In genomic region chr20:64188682-64189529, GRCh38 we compare ENCODE assay signal across 10 cellular contexts. TPM values are rescaled to one million over a fixed set of nuclear protein-coding genes. Genes with fewer than 3 reads are reported as not detected.
DNase-seq lines count a peak whose midpoint lies in the region; ATAC-seq and TF ChIP-seq lines count a peak whose summit lies in the region.
"Had no signal": no experiment of that assay in that cellular context is flagged by ENCODE, and none has a peak within 500 bp of the region (broad histone marks: within the 10 kb centered on the region; RNA-seq: fewer than 3 reads in every experiment).

No MANE protein-coding gene starts in this region.

- intact Hi-C loops in transverse colon (cut with DNase I; ENCODE audit: low total_unique reads): no loop called here

- DNase-seq in SK-N-SH: peak; percentile 49
- DNase-seq in SHP77 (lab: John Stamatoyannopoulos, UW): peak; percentile 89 to 94
- DNase-seq in glomerular visceral epithelial cell (ENCODE audit: extremely low spot score): peak; percentile 47
- DNase-seq in transverse colon: peak; percentile 12
- no peak for DNase-seq in AG08396 (ENCODE audit: low spot score)

- H3K9ac ChIP-seq in SK-N-SH: no peak overlapping the region

- H3K4me3 ChIP-seq in SK-N-SH (ENCODE audit: low read depth in 2 of 2, low read length in 1 of 2) (no peak overlapping the region), transverse colon (no peak overlapping the region)
- H3K4me3 ChIP-seq: SK-N-MC had no signal

- no peaks in the 10 kb centered on the region for H3K9me2 ChIP-seq in SK-N-SH

- POLR2A ChIA-PET in SK-N-SH (lab: Yijun Ruan, JAX): no interaction called here

- 54% methylated on average over 21 of the region's 21 CpGs for WGBS in SK-N-SH (ENCODE audit: low lambda C conversion rate)
- 24 to 48% methylated on average over 7 to 21 of the region's 21 CpGs for WGBS in transverse colon (ENCODE audit: low coverage in 1 of 2), 2 donors

- in situ Hi-C loops in transverse colon (cut with MboI; ENCODE audit: low pct_ligation_motif_present in 1 of 4, low pct_unique_long_range_greater_than_20kb in 1 of 4, low sequenced_read_pairs in 3 of 4): no loop called here

- CTCF ChIA-PET in SK-N-SH (lab: Yijun Ruan, JAX): no interaction called here

- ATAC-seq in SK-N-SH treated with all-trans-retinoic acid at 6 μM for 48 hours (no peak), HG03280 (IDR thresholded peaks at IDR 0.05; ENCODE audit: unreplicated experiment) (no peak), HG02981 (IDR thresholded peaks at IDR 0.05; ENCODE audit: unreplicated experiment) (no peak)

- TF ChIP-seq CTCF in SK-N-SH (IDR thresholded peaks at IDR 0.05) (no peak), transverse colon (IDR thresholded peaks at IDR 0.05) (no peak)

- no peak for TF ChIP-seq POLR2A in transverse colon (IDR thresholded peaks at IDR 0.05)

- TF ChIP-seq RAD21 in SK-N-SH (IDR thresholded peaks at IDR 0.05; ENCODE audit: low read length): no peak

- TF ChIP-seq EP300 in SK-N-SH (IDR thresholded peaks at IDR 0.05; ENCODE audit: borderline replicate concordance in 1 of 2, low read depth in 1 of 2, low read length in 1 of 2) (no peak), transverse colon (IDR thresholded peaks at IDR 0.05; ENCODE audit: low read depth) (no peak)

- H3K36me3 ChIP-seq in SK-N-SH (replicated peaks in 1 of 2; ENCODE audit: control insufficient read depth in 1 of 2, insufficient read depth in 2 of 2, low read length in 1 of 2) (no peaks in the 10 kb centered on the region), transverse colon (no peaks in the 10 kb centered on the region)

- peaks cover 8% of the 10 kb centered on the region for H3F3A ChIP-seq in SK-N-SH (replicated peaks; ENCODE audit: insufficient read depth)

- H4K20me1 ChIP-seq in SK-N-SH (ENCODE audit: insufficient read depth): no peaks in the 10 kb centered on the region

- H3K9me3 ChIP-seq in SK-N-SH (no peaks in the 10 kb centered on the region), transverse colon (no peaks in the 10 kb centered on the region)

- H3K79me2 ChIP-seq in SK-N-SH (ENCODE audit: insufficient read depth): no peaks in the 10 kb centered on the region

- no peak overlapping the region for H3K4me2 ChIP-seq in SK-N-SH

- no peaks in the 10 kb centered on the region; the same call in 1 of the 2 replicates for H3K27me3 ChIP-seq in SK-N-SH (ENCODE audit: insufficient read depth)
- H3K27me3 ChIP-seq in transverse colon: peaks cover 3% of the 10 kb centered on the region

- H3K27ac ChIP-seq in SK-N-SH (ENCODE audit: low read depth in 2 of 2, low read length in 1 of 2) (no peak overlapping the region), transverse colon (no peak overlapping the region)
- H3K27ac ChIP-seq: SK-N-MC had no signal

- H3K4me1 ChIP-seq in SK-N-SH (ENCODE audit: control insufficient read depth in 1 of 2, insufficient read depth in 2 of 2, low read depth in 1 of 2, low read length in 1 of 2) (peaks cover 0 to 14% of the 10 kb centered on the region in 2 experiments; a peak in 1 of 4 replicates), transverse colon (peaks cover 0 to 2% (median 0%) of the 10 kb centered on the region in 4 donors)

- H2AFZ ChIP-seq in SK-N-SH (ENCODE audit: low read depth): no peak overlapping the region

TF ChIP-seq in SK-N-SH, 30 proteins besides CTCF, POLR2A, EP300 and RAD21 (continues in another document):
- TF ChIP-seq SIN3A (IDR thresholded peaks at IDR 0.05; ENCODE audit: borderline replicate concordance, low read depth, low read length): no peak
- TF ChIP-seq EZH2phosphoT487 (IDR thresholded peaks at IDR 0.05; ENCODE audit: borderline replicate concordance, low read depth): no peak
- TF ChIP-seq JUND (IDR thresholded peaks at IDR 0.05): no peak
- no peak for TF ChIP-seq RFX5 (IDR thresholded peaks at IDR 0.05; ENCODE audit: low read length)
- TF ChIP-seq ELF1 (IDR thresholded peaks at IDR 0.05): no peak
- TF ChIP-seq CHD2 (IDR thresholded peaks at IDR 0.05; ENCODE audit: low read length, partially characterized antibody): no peak
- TF ChIP-seq YY1 (IDR thresholded peaks at IDR 0.05; ENCODE audit: low read depth): no peak
- no peak for TF ChIP-seq TCF12 (IDR thresholded peaks at IDR 0.05)
- no peak for TF ChIP-seq TEAD4 (IDR thresholded peaks at IDR 0.05; ENCODE audit: borderline replicate concordance, insufficient read depth)
- no peak for TF ChIP-seq MAX (IDR thresholded peaks at IDR 0.05; ENCODE audit: low read depth)
- TF ChIP-seq, protein P1, sequence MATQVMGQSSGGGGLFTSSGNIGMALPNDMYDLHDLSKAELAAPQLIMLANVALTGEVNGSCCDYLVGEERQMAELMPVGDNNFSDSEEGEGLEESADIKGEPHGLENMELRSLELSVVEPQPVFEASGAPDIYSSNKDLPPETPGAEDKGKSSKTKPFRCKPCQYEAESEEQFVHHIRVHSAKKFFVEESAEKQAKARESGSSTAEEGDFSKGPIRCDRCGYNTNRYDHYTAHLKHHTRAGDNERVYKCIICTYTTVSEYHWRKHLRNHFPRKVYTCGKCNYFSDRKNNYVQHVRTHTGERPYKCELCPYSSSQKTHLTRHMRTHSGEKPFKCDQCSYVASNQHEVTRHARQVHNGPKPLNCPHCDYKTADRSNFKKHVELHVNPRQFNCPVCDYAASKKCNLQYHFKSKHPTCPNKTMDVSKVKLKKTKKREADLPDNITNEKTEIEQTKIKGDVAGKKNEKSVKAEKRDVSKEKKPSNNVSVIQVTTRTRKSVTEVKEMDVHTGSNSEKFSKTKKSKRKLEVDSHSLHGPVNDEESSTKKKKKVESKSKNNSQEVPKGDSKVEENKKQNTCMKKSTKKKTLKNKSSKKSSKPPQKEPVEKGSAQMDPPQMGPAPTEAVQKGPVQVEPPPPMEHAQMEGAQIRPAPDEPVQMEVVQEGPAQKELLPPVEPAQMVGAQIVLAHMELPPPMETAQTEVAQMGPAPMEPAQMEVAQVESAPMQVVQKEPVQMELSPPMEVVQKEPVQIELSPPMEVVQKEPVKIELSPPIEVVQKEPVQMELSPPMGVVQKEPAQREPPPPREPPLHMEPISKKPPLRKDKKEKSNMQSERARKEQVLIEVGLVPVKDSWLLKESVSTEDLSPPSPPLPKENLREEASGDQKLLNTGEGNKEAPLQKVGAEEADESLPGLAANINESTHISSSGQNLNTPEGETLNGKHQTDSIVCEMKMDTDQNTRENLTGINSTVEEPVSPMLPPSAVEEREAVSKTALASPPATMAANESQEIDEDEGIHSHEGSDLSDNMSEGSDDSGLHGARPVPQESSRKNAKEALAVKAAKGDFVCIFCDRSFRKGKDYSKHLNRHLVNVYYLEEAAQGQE (IDR thresholded peaks at IDR 0.05; ENCODE audit: low read depth, low read length): no peak

TF ChIP-seq in SK-N-SH treated with all-trans-retinoic acid at 6 μM for 48 hours, 23 proteins besides CTCF, POLR2A, EP300 and RAD21 (continues in another document):
- TF ChIP-seq RARB (CRISPR knock-in tag; IDR thresholded peaks at IDR 0.05) (no peak), BACH2 (CRISPR knock-in tag; IDR thresholded peaks at IDR 0.05; ENCODE audit: borderline replicate concordance) (no peak), CSDC2 (CRISPR knock-in tag; IDR thresholded peaks at IDR 0.05) (no peak), ZNF565 (CRISPR knock-in tag; conservative IDR thresholded peaks at IDR 0.05; ENCODE audit: low read depth) (no peak), ZC3H10 (CRISPR knock-in tag; IDR thresholded peaks at IDR 0.05) (no peak), TSHZ2 (CRISPR knock-in tag; IDR thresholded peaks at IDR 0.05) (no peak), ESRRG (CRISPR knock-in tag; IDR thresholded peaks at IDR 0.05) (no peak), TOX (CRISPR knock-in tag; IDR thresholded peaks at IDR 0.05; ENCODE audit: borderline replicate concordance) (no peak), PPARA (CRISPR knock-in tag; IDR thresholded peaks at IDR 0.05; ENCODE audit: borderline replicate concordance) (no peak)
- TF ChIP-seq, protein P2, sequence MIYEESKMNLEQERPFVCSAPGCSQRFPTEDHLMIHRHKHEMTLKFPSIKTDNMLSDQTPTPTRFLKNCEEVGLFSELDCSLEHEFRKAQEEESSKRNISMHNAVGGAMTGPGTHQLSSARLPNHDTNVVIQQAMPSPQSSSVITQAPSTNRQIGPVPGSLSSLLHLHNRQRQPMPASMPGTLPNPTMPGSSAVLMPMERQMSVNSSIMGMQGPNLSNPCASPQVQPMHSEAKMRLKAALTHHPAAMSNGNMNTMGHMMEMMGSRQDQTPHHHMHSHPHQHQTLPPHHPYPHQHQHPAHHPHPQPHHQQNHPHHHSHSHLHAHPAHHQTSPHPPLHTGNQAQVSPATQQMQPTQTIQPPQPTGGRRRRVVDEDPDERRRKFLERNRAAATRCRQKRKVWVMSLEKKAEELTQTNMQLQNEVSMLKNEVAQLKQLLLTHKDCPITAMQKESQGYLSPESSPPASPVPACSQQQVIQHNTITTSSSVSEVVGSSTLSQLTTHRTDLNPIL (CRISPR knock-in tag; IDR thresholded peaks at IDR 0.05; ENCODE audit: low read depth): no peak

RNA-seq across cellular contexts. Expression of gene MYT1, which starts 24.7 kb away (rescaled TPM):
- polyA plus RNA-seq in SK-N-SH (2012; rRNA removed): 0.10 and 0.23 TPM in 2 replicates
- polyA plus RNA-seq in SK-N-SH (2012; cell fraction: cytosol; rRNA removed): 0.08 and 0.41 TPM in 2 replicates
- polyA plus RNA-seq in SK-N-SH (2012; cell fraction: nucleus; rRNA removed): 0.31 and 0.52 TPM in 2 replicates
- total RNA-seq in transverse colon: under 1 TPM in 2 of 4 donors, not detected in 2; 0.16 to 0.55 TPM
- polyA plus RNA-seq: AG04450 had no signal
